Comparison of ENCODE assay signal across 1 cellular context in the genomic region with DNA sequence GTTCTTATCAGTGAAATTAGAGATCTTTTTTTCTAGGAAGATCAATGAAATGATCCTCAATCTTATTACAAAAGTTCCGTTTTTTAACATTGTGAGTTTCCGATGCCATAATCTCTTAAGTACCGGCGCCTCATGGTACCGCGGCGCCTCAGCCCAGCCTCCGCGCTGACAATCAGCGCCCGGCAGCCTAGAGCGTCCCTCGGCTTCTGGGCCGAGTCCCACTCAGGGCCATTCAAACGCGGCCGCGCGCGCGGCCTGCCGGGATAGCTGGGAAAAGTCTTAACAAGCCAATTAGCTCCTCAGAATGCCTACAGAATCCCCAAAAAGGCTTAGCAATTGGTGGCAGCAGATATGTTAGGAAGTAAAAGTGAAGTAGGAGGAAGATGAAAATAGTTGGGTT.
TF ChIP-seq lines count a peak whose summit lies in the region.

No MANE protein-coding gene starts in this region.

TF ChIP-seq in K562, 482 proteins besides CTCF, POLR2A, EP300 and RAD21 (continued from another document):
- TF ChIP-seq SRF (CRISPR knock-in tag; IDR thresholded peaks at IDR 0.05): 0 out of 4 replicates have a peak, but pooled peaks of 1 of the 2 experiments have one; percentile 28
- peak; percentile 70 for TF ChIP-seq CXXC5 (CRISPR knock-in tag; IDR thresholded peaks at IDR 0.05)
- TF ChIP-seq STAT5A (IDR thresholded peaks at IDR 0.05; ENCODE audit: borderline replicate concordance, low read length): 0 out of 2 replicates have a peak, but pooled peaks have one; percentile 13
- no peak for TF ChIP-seq CHCHD3 (CRISPR knock-in tag; IDR thresholded peaks at IDR 0.05)
- TF ChIP-seq, protein P1, sequence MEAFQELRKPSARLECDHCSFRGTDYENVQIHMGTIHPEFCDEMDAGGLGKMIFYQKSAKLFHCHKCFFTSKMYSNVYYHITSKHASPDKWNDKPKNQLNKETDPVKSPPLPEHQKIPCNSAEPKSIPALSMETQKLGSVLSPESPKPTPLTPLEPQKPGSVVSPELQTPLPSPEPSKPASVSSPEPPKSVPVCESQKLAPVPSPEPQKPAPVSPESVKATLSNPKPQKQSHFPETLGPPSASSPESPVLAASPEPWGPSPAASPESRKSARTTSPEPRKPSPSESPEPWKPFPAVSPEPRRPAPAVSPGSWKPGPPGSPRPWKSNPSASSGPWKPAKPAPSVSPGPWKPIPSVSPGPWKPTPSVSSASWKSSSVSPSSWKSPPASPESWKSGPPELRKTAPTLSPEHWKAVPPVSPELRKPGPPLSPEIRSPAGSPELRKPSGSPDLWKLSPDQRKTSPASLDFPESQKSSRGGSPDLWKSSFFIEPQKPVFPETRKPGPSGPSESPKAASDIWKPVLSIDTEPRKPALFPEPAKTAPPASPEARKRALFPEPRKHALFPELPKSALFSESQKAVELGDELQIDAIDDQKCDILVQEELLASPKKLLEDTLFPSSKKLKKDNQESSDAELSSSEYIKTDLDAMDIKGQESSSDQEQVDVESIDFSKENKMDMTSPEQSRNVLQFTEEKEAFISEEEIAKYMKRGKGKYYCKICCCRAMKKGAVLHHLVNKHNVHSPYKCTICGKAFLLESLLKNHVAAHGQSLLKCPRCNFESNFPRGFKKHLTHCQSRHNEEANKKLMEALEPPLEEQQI (IDR thresholded peaks at IDR 0.05): peak; percentile 70
- peak; percentile 84 for TF ChIP-seq RBFOX2 (IDR thresholded peaks at IDR 0.05; ENCODE audit: low read depth, low read length)
- peak; percentile 59; the same call in 1 of the 2 replicates for TF ChIP-seq POLR2H (tag; IDR thresholded peaks at IDR 0.05; ENCODE audit: low read depth)
- TF ChIP-seq ZNF316 (IDR thresholded peaks at IDR 0.05): no peak
- 0 out of 2 replicates have a peak, but pooled peaks have one; percentile 27 for TF ChIP-seq SMARCC2 (IDR thresholded peaks at IDR 0.05; ENCODE audit: low read depth)
- TF ChIP-seq POLR2G (IDR thresholded peaks at IDR 0.05; ENCODE audit: low read depth, low read length): peak; percentile 88
- TF ChIP-seq L3MBTL2 (IDR thresholded peaks at IDR 0.05): peak; percentile 74
